Comparison of ENCODE assay signal across 14 cellular contexts in genomic region chr12:102526701-102527100, GRCh38. TPM values are rescaled to one million over a fixed set of nuclear protein-coding genes. Genes with fewer than 3 reads are reported as not detected.
"Had no signal": no experiment of that assay in that cellular context is flagged by ENCODE, and none has a peak within 500 bp of the region (broad histone marks: within the 10 kb centered on the region; RNA-seq: fewer than 3 reads in every experiment).

No MANE protein-coding gene starts in this region.

- H3K4me3 Mint-ChIP-seq: activated naive CD8-positive, alpha-beta T cell treated with anti-CD3 and anti-CD28 coated beads for 36 hours; activated T-helper 1 cell treated with anti-CD3 and anti-CD28 coated beads, Interleukin-12 subunit alpha, Interleukin-12 subunit beta, Interleukin-2, Interleukin-4 antibody, amounts not matched to agents 30 ng/mL and 10 ng/mL and 1 ng/mL, durations not matched to agents 14 hours and 24 hours and 36 hours; endodermal cell; immature natural killer cell; mesothelial cell of epicardium; neural crest cell; stimulated activated memory B cell treated with anti-CD40 and anti-IgM and Interleukin-4, amounts not matched to agents 10 μg/mL and 1 μg/mL and 100 μg/mL, for 72 hours had no signal

- H3K36me3 ChIP-seq: lower lobe of right lung, thyroid gland had no signal

- H3K9me3 ChIP-seq: lower lobe of right lung, thyroid gland had no signal

- H3K4me1 ChIP-seq: foreskin keratinocyte, lower lobe of right lung had no signal

- H3K9me3 Mint-ChIP-seq: activated naive CD8-positive, alpha-beta T cell treated with anti-CD3 and anti-CD28 coated beads for 36 hours; activated T-helper 1 cell treated with anti-CD3 and anti-CD28 coated beads, Interleukin-12 subunit alpha, Interleukin-12 subunit beta, Interleukin-2, Interleukin-4 antibody, amounts not matched to agents 30 ng/mL and 10 ng/mL and 1 ng/mL, durations not matched to agents 14 hours and 24 hours and 36 hours; endodermal cell; immature natural killer cell; mesothelial cell of epicardium; neural crest cell; stimulated activated memory B cell treated with anti-CD40 and anti-IgM and Interleukin-4, amounts not matched to agents 10 μg/mL and 1 μg/mL and 100 μg/mL, for 72 hours had no signal

- H3K27ac ChIP-seq: dorsolateral prefrontal cortex, foreskin keratinocyte, lower lobe of right lung, thyroid gland had no signal

- H3K27ac Mint-ChIP-seq: activated naive CD8-positive, alpha-beta T cell treated with anti-CD3 and anti-CD28 coated beads for 36 hours; activated T-helper 1 cell treated with anti-CD3 and anti-CD28 coated beads, Interleukin-12 subunit alpha, Interleukin-12 subunit beta, Interleukin-2, Interleukin-4 antibody, amounts not matched to agents 30 ng/mL and 10 ng/mL and 1 ng/mL, durations not matched to agents 14 hours and 24 hours and 36 hours; endodermal cell; immature natural killer cell; mesothelial cell of epicardium; stimulated activated memory B cell treated with anti-CD40 and anti-IgM and Interleukin-4, amounts not matched to agents 10 μg/mL and 1 μg/mL and 100 μg/mL, for 72 hours had no signal

- H3K36me3 Mint-ChIP-seq: activated naive CD8-positive, alpha-beta T cell treated with anti-CD3 and anti-CD28 coated beads for 36 hours; immature natural killer cell; mesothelial cell of epicardium; stimulated activated memory B cell treated with anti-CD40 and anti-IgM and Interleukin-4, amounts not matched to agents 10 μg/mL and 1 μg/mL and 100 μg/mL, for 72 hours had no signal

- ATAC-seq: foreskin keratinocyte; lower lobe of right lung; stimulated activated memory B cell treated with anti-CD40 and anti-IgM and Interleukin-4, amounts not matched to agents 10 μg/mL and 1 μg/mL and 100 μg/mL, for 72 hours had no signal

- H3K27me3 ChIP-seq: foreskin keratinocyte, thyroid gland had no signal

- H3K4me3 ChIP-seq: dorsolateral prefrontal cortex, lower lobe of right lung, thyroid gland had no signal

- H3K4me1 Mint-ChIP-seq: activated naive CD8-positive, alpha-beta T cell treated with anti-CD3 and anti-CD28 coated beads for 36 hours; immature natural killer cell; neural crest cell; stimulated activated memory B cell treated with anti-CD40 and anti-IgM and Interleukin-4, amounts not matched to agents 10 μg/mL and 1 μg/mL and 100 μg/mL, for 72 hours had no signal

- DNase-seq: activated naive CD8-positive, alpha-beta T cell treated with anti-CD3 and anti-CD28 coated beads for 36 hours; dorsolateral prefrontal cortex; endodermal cell; foreskin keratinocyte; head of caudate nucleus; immature natural killer cell; left cardiac atrium; lower lobe of right lung; stimulated activated CD4-positive, alpha-beta T cell treated with anti-CD3 and anti-CD28 coated beads, Interleukin-2, amount 100 ng/mL, for 48 hours; thyroid gland had no signal

RNA-seq across cellular contexts. Expression of gene IGF1, which starts 46.3 kb away (rescaled TPM):
- total RNA-seq: endodermal cell, foreskin keratinocyte, neural crest cell had no signal
- polyA plus RNA-seq: foreskin keratinocyte, immature natural killer cell had no signal
